In the genomic region with DNA sequence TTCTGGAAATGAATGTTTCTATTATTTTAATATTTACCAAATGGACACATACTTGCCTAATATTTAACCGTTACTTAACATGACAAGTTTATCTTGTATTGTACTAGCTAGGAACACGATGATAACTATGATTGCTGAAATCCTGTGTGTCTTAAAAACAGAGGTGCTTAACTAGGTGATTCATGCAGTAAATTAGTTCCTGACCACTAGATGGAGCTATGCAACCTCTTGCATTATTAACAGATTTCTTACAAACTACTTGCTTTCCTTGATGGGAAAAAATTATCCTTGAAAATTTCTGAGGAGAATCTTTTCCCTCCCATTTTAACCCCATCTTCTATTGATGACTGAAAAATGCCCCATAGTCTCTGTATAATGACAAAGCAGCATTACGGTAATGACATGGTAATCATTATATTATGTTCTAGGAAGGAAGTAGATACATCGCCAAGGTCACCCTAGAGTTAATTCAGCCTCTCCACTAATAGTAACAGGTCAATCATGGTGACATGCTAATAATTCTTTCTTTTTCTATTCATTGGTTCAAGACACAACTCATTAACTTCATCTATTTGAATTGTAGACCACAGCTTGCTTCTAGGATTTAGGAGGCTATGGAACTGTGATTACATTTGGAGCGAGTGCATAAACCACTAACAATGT, we compare ENCODE assay signal across 8 cellular contexts.
A peak's percentile ranks its signal among the peaks of the same experiment; 100 is the strongest.
DNase-seq lines count a peak whose midpoint lies in the region; ATAC-seq and TF ChIP-seq lines count a peak whose summit lies in the region.

No MANE protein-coding gene starts in this region.

- DNase-seq in Caco-2 (peak in 1 of 2 experiments; percentile 43), LHCN-M2 (ENCODE audit: low read depth) (peak; percentile 78), SK-N-MC (ENCODE audit: low read depth, low spot score) (peak; percentile 83), foreskin melanocyte (peak; percentile 27), smooth muscle cell of the brain vasculature (ENCODE audit: low read depth, low spot score) (peak; percentile 53), right cardiac atrium (no peak)
- DNase-seq in activated T-cell treated with anti-CD3 and anti-CD28 coated beads, Interleukin-2, amount 50 U/mL, for 4 hours: no peak

- H3K9me3 ChIP-seq in Caco-2 (no peaks in the 10 kb centered on the region), SK-N-MC (ENCODE audit: low read depth, low read length) (no peaks in the 10 kb centered on the region), right cardiac atrium (ENCODE audit: control insufficient read depth, low read length) (no peaks in the 10 kb centered on the region)

- CTCF ChIA-PET in Caco-2 (lab: Charles Lee): interaction anchor here (0.9 to 1.1 kb wide), 2 partner anchors 229 to 459 kb away, joined by 3 read pairs; no protein-coding TSS in a partner anchor

- TF ChIP-seq CTCF in Caco-2 (IDR thresholded peaks at IDR 0.05; ENCODE audit: insufficient read depth in 1 of 2, low read depth in 1 of 2, low read length in 1 of 2, severe bottlenecking in 1 of 2, unreplicated experiment in 1 of 2): peak; percentile 54 to 71

- H3K4me1 Mint-ChIP-seq in Caco-2 (ENCODE audit: low read depth, unreplicated experiment): no peaks in the 10 kb centered on the region
- no peaks in the 10 kb centered on the region for H3K4me1 Mint-ChIP-seq in activated T-cell treated with anti-CD3 and anti-CD28 coated beads, Interleukin-2, amount 50 U/mL, for 4 hours (ENCODE audit: low read depth)

- H3K4me3 ChIP-seq in Caco-2 (ENCODE audit: low read depth, low read length): no peak overlapping the region
- H3K4me3 ChIP-seq in SK-N-MC: no peak overlapping the region
- no peak overlapping the region for H3K4me3 ChIP-seq in right cardiac atrium (ENCODE audit: low read length)

- ATAC-seq in GM21360 (IDR thresholded peaks at IDR 0.05; ENCODE audit: unreplicated experiment) (peak; percentile 76), right cardiac atrium (no peak)
- no peak for ATAC-seq in activated T-cell treated with anti-CD3 and anti-CD28 coated beads, Interleukin-2, amount 50 U/mL, for 4 hours

- H3K36me3 Mint-ChIP-seq in Caco-2 (ENCODE audit: insufficient read depth, unreplicated experiment): no peaks in the 10 kb centered on the region
- no peaks in the 10 kb centered on the region for H3K36me3 Mint-ChIP-seq in activated T-cell treated with anti-CD3 and anti-CD28 coated beads, Interleukin-2, amount 50 U/mL, for 4 hours (ENCODE audit: insufficient read depth)

- WGBS in right cardiac atrium: 42% methylated on average over 5 of the region's 5 CpGs

- H3K9ac ChIP-seq in SK-N-MC (ENCODE audit: insufficient read length): no peak overlapping the region

- H3K27me3 ChIP-seq in Caco-2 (replicated peaks; ENCODE audit: control insufficient read depth, insufficient read depth, low read length) (no peaks in the 10 kb centered on the region), right cardiac atrium (ENCODE audit: control insufficient read depth, insufficient read depth) (no peaks in the 10 kb centered on the region)

- no peaks in the 10 kb centered on the region for H3K27me3 Mint-ChIP-seq in Caco-2 (ENCODE audit: insufficient read depth, unreplicated experiment)
- H3K27me3 Mint-ChIP-seq in activated T-cell treated with anti-CD3 and anti-CD28 coated beads, Interleukin-2, amount 50 U/mL, for 4 hours (ENCODE audit: low read depth): no peaks in the 10 kb centered on the region

- no peak overlapping the region for H3K27ac Mint-ChIP-seq in Caco-2 (ENCODE audit: unreplicated experiment)

- intact Hi-C loops in Caco-2 (cut with micrococcal nuclease; ENCODE audit: unreplicated experiment) (loop anchor here (1.0 to 2.0 kb wide), 6 partner anchors 179 to 460 kb away; no protein-coding TSS in a partner anchor), right cardiac atrium (cut with DNase I) (no loop called here)

- H3K4me3 Mint-ChIP-seq in Caco-2 (ENCODE audit: unreplicated experiment): no peak overlapping the region
- H3K4me3 Mint-ChIP-seq in activated T-cell treated with anti-CD3 and anti-CD28 coated beads, Interleukin-2, amount 50 U/mL, for 4 hours: no peak overlapping the region

- no peaks in the 10 kb centered on the region for H3K4me1 ChIP-seq in Caco-2
- H3K4me1 ChIP-seq in right cardiac atrium (ENCODE audit: control insufficient read depth, insufficient read depth, low read length): no peaks in the 10 kb centered on the region

- POLR2A ChIA-PET in Caco-2 (lab: Charles Lee): no interaction called here

- no peaks in the 10 kb centered on the region for H3K36me3 ChIP-seq in Caco-2 (ENCODE audit: control insufficient read depth, insufficient read depth, low read length)
- H3K36me3 ChIP-seq in SK-N-MC (ENCODE audit: insufficient read depth, low read length): no peaks in the 10 kb centered on the region

- H3K9me3 Mint-ChIP-seq in Caco-2 (ENCODE audit: unreplicated experiment): no peaks in the 10 kb centered on the region
- H3K9me3 Mint-ChIP-seq in activated T-cell treated with anti-CD3 and anti-CD28 coated beads, Interleukin-2, amount 50 U/mL, for 4 hours: no peaks in the 10 kb centered on the region

- no peak overlapping the region for H3K27ac ChIP-seq in SK-N-MC
- H3K27ac ChIP-seq in right cardiac atrium (ENCODE audit: low read length): no peak overlapping the region

- no TSS peak for BruUV-seq in Caco-2 (replicated peaks; lab: Mats Ljungman, UMichigan)

Comparison
In these comparisons a context has a peak if more than half of its experiments do, and no peak if none do; other contexts are left out.
1. DNase-seq: peak in LHCN-M2 (single experiment), SK-N-MC (single experiment), foreskin melanocyte (single experiment) and smooth muscle cell of the brain vasculature (single experiment); none in activated T-cell treated with anti-CD3 and anti-CD28 coated beads, Interleukin-2, amount 50 U/mL, for 4 hours (single experiment) and right cardiac atrium (0 of 3).